ENCODE assay signal across 20 cellular contexts in the genomic region with DNA sequence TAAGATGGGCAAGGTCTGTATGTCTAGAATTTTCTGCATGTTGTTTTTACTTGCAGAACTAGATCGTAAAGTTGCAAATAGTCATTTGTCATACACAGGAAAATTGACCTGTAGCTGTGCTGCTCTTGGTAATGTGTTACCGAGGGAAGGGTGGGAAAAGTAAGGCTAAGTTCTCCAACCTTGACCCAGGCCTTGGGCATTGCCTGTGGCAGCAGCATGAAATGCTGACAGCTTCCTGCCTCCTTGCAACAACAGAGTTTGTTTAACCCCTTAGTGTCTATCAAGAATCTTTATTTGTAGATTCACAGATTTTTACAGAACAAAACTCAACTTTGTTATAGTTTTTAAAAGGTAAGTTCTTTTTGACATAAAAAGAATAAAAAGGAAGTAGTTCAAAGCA.
"Had no signal": no experiment of that assay in that cellular context is flagged by ENCODE, and none has a peak within 500 bp of the region (broad histone marks: within the 10 kb centered on the region; RNA-seq: fewer than 3 reads in every experiment).

No MANE protein-coding gene starts in this region.

- H3K4me3 ChIP-seq: esophagus squamous epithelium, left lung, skin epidermis, stomach, thoracic aorta had no signal

- H3K4me1 ChIP-seq: esophagus squamous epithelium, left lung had no signal

- H3K27me3 ChIP-seq: esophagus squamous epithelium, left lung, stomach had no signal

- H3K9me3 ChIP-seq: esophagus squamous epithelium, left lung, stomach, thoracic aorta had no signal

- H3K4me3 Mint-ChIP-seq: activated naive CD4-positive, alpha-beta T cell treated with anti-CD3 and anti-CD28 coated beads, Interleukin-2, amount 50 U/mL, for 24 hours; activated T-cell treated with anti-CD3 and anti-CD28 coated beads, Interleukin-2, amount 50 U/mL, for 72 hours; dendritic cell treated with granulocyte-macrophage colony-stimulating factor and Interleukin-4, amounts not matched to agents 40 ng/mL and 50 ng/mL, for 4 days; naive B cell; neural crest cell; stimulated activated effector memory CD8-positive, alpha-beta T cell treated with anti-CD3 and anti-CD28 coated beads, Interleukin-12 subunit alpha, Interleukin-12 subunit beta, amount 100 ng/mL, for 72 hours had no signal

- H3K27ac Mint-ChIP-seq: activated naive CD4-positive, alpha-beta T cell treated with anti-CD3 and anti-CD28 coated beads, Interleukin-2, amount 50 U/mL, for 24 hours; activated T-cell treated with anti-CD3 and anti-CD28 coated beads, Interleukin-2, amount 50 U/mL, for 72 hours; dendritic cell treated with granulocyte-macrophage colony-stimulating factor and Interleukin-4, amounts not matched to agents 40 ng/mL and 50 ng/mL, for 4 days; naive B cell; stimulated activated effector memory CD8-positive, alpha-beta T cell treated with anti-CD3 and anti-CD28 coated beads, Interleukin-12 subunit alpha, Interleukin-12 subunit beta, amount 100 ng/mL, for 72 hours had no signal

- H3K9me3 Mint-ChIP-seq: activated naive CD4-positive, alpha-beta T cell treated with anti-CD3 and anti-CD28 coated beads, Interleukin-2, amount 50 U/mL, for 24 hours; activated T-cell treated with anti-CD3 and anti-CD28 coated beads, Interleukin-2, amount 50 U/mL, for 72 hours; dendritic cell treated with granulocyte-macrophage colony-stimulating factor and Interleukin-4, amounts not matched to agents 40 ng/mL and 50 ng/mL, for 4 days; naive B cell; neural crest cell; stimulated activated effector memory CD8-positive, alpha-beta T cell treated with anti-CD3 and anti-CD28 coated beads, Interleukin-12 subunit alpha, Interleukin-12 subunit beta, amount 100 ng/mL, for 72 hours had no signal

- DNase-seq: activated CD4-positive, alpha-beta T cell treated with anti-CD3 and anti-CD28 coated beads for 1 hour; activated CD8-positive, alpha-beta memory T cell treated with anti-CD3 and anti-CD28 coated beads for 24 hours; activated effector memory CD4-positive, alpha-beta T cell treated with anti-CD3 and anti-CD28 coated beads, Interleukin-2, amount 50 U/mL, for 16 hours; activated T-cell treated with anti-CD3 and anti-CD28 coated beads, Interleukin-2, amount 50 U/mL, for 72 hours; effector CD8-positive, alpha-beta T cell; esophagus squamous epithelium; islet precursor cell; left lung; naive B cell; stimulated activated CD4-positive, alpha-beta T cell treated with anti-CD3 and anti-CD28 coated beads, Interleukin-4, amount 100 ng/mL, for 24 hours; stomach; SW 1271; T-helper 2 cell had no signal

- ATAC-seq: activated T-cell treated with anti-CD3 and anti-CD28 coated beads, Interleukin-2, amount 50 U/mL, for 72 hours; left lung; stimulated activated effector memory CD8-positive, alpha-beta T cell treated with anti-CD3 and anti-CD28 coated beads, Interleukin-12 subunit alpha, Interleukin-12 subunit beta, amount 100 ng/mL, for 72 hours had no signal

- H3K27me3 Mint-ChIP-seq: activated naive CD4-positive, alpha-beta T cell treated with anti-CD3 and anti-CD28 coated beads, Interleukin-2, amount 50 U/mL, for 24 hours; dendritic cell treated with granulocyte-macrophage colony-stimulating factor and Interleukin-4, amounts not matched to agents 40 ng/mL and 50 ng/mL, for 4 days; naive B cell had no signal

- H3K27ac ChIP-seq: esophagus squamous epithelium, left lung, skin epidermis, stomach, thoracic aorta, VCaP had no signal

- H3K4me1 Mint-ChIP-seq: stimulated activated effector memory CD8-positive, alpha-beta T cell treated with anti-CD3 and anti-CD28 coated beads, Interleukin-12 subunit alpha, Interleukin-12 subunit beta, amount 100 ng/mL, for 72 hours had no signal
